Comparison of ENCODE assay signal across 1 cellular context in the genomic region with DNA sequence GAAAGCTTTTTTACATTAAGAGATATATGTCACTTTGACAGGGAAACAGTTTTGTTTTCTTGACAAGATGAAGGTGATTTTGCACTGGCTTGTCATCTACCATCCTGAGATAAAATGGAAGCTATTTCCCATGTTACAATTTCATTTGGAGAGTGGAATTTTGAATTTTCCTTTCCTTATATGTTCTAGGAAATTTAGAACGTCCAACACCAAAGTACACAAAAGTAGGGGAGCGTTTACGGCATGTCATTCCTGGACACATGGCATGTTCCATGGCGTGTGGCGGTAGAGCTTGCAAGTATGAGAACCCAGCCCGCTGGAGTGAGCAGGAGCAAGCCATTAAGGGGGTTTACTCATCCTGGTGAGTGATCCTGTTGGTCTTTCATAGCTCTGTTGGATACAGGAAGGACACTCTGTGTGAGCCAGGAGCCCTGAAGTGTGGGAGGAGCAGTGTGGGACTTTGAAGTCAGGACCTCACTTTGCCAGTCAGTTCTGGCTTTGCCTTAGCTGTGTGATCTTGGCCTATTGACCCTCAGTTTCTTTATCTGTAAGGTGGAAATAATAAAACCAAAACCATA.
A peak's percentile ranks its signal among the peaks of the same experiment; 100 is the strongest.
TF ChIP-seq lines count a peak whose summit lies in the region.

No MANE protein-coding gene starts in this region.

TF ChIP-seq in HCT116, 20 proteins besides CTCF, POLR2A, EP300 and RAD21:
- TF ChIP-seq EZH2phosphoT487 (IDR thresholded peaks at IDR 0.05; ENCODE audit: borderline replicate concordance) (no peak), YY1 (IDR thresholded peaks at IDR 0.05; ENCODE audit: extremely low read depth, insufficient replicate concordance, low read depth, low read length) (no peak), SRF (IDR thresholded peaks at IDR 0.05; ENCODE audit: low read depth) (0 out of 2 replicates have a peak, but pooled peaks have one; percentile 39), EGR1 (IDR thresholded peaks at IDR 0.05; ENCODE audit: low read depth) (peak; percentile 41; the same call in 1 of the 2 replicates), CBX3 (IDR thresholded peaks at IDR 0.05; ENCODE audit: low read depth) (peak; percentile 56; the same call in 1 of the 2 replicates), POLR2AphosphoS5 (IDR thresholded peaks at IDR 0.05; ENCODE audit: low read depth, low read length) (peak; percentile 64), TCF7L2 (IDR thresholded peaks at IDR 0.05; ENCODE audit: borderline replicate concordance, extremely low read depth, insufficient read depth, insufficient read length) (peak; percentile 77), ZFX (IDR thresholded peaks at IDR 0.05) (no peak), FOSL1 (IDR thresholded peaks at IDR 0.05; ENCODE audit: low read depth) (peak; percentile 65), JUND (IDR thresholded peaks at IDR 0.05) (peak; percentile 64), EZH2 (IDR thresholded peaks at IDR 0.05) (no peak), SP1 (IDR thresholded peaks at IDR 0.05; ENCODE audit: low read depth) (peak; percentile 68), SIN3A (IDR thresholded peaks at IDR 0.05; ENCODE audit: low read depth) (0 out of 2 replicates have a peak, but pooled peaks have one; percentile 39), ELF1 (IDR thresholded peaks at IDR 0.05; ENCODE audit: borderline replicate concordance, low read depth) (no peak), ZNF274 (IDR thresholded peaks at IDR 0.05; ENCODE audit: low read depth, low read length) (no peak), CEBPB (IDR thresholded peaks at IDR 0.05; ENCODE audit: low read depth) (peak; percentile 15; the same call in 1 of the 2 replicates)
- TF ChIP-seq, protein P1, sequence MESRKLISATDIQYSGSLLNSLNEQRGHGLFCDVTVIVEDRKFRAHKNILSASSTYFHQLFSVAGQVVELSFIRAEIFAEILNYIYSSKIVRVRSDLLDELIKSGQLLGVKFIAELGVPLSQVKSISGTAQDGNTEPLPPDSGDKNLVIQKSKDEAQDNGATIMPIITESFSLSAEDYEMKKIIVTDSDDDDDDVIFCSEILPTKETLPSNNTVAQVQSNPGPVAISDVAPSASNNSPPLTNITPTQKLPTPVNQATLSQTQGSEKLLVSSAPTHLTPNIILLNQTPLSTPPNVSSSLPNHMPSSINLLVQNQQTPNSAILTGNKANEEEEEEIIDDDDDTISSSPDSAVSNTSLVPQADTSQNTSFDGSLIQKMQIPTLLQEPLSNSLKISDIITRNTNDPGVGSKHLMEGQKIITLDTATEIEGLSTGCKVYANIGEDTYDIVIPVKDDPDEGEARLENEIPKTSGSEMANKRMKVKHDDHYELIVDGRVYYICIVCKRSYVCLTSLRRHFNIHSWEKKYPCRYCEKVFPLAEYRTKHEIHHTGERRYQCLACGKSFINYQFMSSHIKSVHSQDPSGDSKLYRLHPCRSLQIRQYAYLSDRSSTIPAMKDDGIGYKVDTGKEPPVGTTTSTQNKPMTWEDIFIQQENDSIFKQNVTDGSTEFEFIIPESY (IDR thresholded peaks at IDR 0.05; ENCODE audit: extremely low read depth, insufficient replicate concordance, low read length): no peak
- TF ChIP-seq, protein P2, sequence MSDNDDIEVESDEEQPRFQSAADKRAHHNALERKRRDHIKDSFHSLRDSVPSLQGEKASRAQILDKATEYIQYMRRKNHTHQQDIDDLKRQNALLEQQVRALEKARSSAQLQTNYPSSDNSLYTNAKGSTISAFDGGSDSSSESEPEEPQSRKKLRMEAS (IDR thresholded peaks at IDR 0.05): peak; percentile 72
- TF ChIP-seq, protein P3, sequence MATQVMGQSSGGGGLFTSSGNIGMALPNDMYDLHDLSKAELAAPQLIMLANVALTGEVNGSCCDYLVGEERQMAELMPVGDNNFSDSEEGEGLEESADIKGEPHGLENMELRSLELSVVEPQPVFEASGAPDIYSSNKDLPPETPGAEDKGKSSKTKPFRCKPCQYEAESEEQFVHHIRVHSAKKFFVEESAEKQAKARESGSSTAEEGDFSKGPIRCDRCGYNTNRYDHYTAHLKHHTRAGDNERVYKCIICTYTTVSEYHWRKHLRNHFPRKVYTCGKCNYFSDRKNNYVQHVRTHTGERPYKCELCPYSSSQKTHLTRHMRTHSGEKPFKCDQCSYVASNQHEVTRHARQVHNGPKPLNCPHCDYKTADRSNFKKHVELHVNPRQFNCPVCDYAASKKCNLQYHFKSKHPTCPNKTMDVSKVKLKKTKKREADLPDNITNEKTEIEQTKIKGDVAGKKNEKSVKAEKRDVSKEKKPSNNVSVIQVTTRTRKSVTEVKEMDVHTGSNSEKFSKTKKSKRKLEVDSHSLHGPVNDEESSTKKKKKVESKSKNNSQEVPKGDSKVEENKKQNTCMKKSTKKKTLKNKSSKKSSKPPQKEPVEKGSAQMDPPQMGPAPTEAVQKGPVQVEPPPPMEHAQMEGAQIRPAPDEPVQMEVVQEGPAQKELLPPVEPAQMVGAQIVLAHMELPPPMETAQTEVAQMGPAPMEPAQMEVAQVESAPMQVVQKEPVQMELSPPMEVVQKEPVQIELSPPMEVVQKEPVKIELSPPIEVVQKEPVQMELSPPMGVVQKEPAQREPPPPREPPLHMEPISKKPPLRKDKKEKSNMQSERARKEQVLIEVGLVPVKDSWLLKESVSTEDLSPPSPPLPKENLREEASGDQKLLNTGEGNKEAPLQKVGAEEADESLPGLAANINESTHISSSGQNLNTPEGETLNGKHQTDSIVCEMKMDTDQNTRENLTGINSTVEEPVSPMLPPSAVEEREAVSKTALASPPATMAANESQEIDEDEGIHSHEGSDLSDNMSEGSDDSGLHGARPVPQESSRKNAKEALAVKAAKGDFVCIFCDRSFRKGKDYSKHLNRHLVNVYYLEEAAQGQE (IDR thresholded peaks at IDR 0.05; ENCODE audit: low read depth): no peak
- TF ChIP-seq, protein P4, sequence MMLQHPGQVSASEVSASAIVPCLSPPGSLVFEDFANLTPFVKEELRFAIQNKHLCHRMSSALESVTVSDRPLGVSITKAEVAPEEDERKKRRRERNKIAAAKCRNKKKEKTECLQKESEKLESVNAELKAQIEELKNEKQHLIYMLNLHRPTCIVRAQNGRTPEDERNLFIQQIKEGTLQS (IDR thresholded peaks at IDR 0.05): no peak
TF ChIP-seq in HCT116: peak in this region for 11.
